1 cellular context compared by ENCODE assay signal in the genomic region with DNA sequence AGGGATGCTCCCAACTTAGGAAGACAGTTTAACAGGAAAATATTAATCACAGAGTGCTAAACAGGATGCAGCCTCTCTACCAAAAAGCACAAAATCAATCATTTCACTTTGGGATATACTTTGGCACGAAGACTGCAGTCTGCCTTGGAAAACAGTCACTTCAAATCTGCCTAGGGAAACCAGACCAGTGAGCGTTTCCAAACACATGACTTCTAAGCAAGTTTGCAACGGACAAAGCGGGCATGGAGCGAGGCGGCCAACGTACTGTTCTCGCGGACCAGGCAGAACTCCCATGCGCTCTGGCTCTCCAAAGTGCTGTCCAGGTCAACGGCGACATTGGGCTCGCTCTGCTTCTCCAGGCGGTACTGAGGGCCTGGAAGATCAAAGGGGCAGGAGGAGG.
TF ChIP-seq lines count a peak whose summit lies in the region.

No MANE protein-coding gene starts in this region.

TF ChIP-seq in IMR-90, 13 proteins besides CTCF, POLR2A, EP300 and RAD21:
- no peak for TF ChIP-seq MAFK (IDR thresholded peaks at IDR 0.05; ENCODE audit: low read depth, low read length)
- no peak for TF ChIP-seq MAZ (IDR thresholded peaks at IDR 0.05; ENCODE audit: borderline replicate concordance, low read depth, low read length)
- no peak for TF ChIP-seq CHD1 (IDR thresholded peaks at IDR 0.05; ENCODE audit: low read depth, low read length)
- no peak for TF ChIP-seq RFX5 (IDR thresholded peaks at IDR 0.05; ENCODE audit: low read depth, low read length)
- no peak for TF ChIP-seq CEBPB (IDR thresholded peaks at IDR 0.05; ENCODE audit: low read depth, low read length)
- TF ChIP-seq, protein P1, sequence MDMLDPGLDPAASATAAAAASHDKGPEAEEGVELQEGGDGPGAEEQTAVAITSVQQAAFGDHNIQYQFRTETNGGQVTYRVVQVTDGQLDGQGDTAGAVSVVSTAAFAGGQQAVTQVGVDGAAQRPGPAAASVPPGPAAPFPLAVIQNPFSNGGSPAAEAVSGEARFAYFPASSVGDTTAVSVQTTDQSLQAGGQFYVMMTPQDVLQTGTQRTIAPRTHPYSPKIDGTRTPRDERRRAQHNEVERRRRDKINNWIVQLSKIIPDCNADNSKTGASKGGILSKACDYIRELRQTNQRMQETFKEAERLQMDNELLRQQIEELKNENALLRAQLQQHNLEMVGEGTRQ (IDR thresholded peaks at IDR 0.05; ENCODE audit: low read depth, low read length): no peak
- TF ChIP-seq NFE2L2 (IDR thresholded peaks at IDR 0.05; ENCODE audit: low read depth, low read length): no peak
- TF ChIP-seq MXI1 (IDR thresholded peaks at IDR 0.05; ENCODE audit: borderline replicate concordance, low read depth, low read length): no peak
- TF ChIP-seq RCOR1 (IDR thresholded peaks at IDR 0.05; ENCODE audit: insufficient replicate concordance, low read length): no peak
- TF ChIP-seq FOS (IDR thresholded peaks at IDR 0.05; ENCODE audit: low read depth, low read length): no peak
- TF ChIP-seq SMC3 (IDR thresholded peaks at IDR 0.05; ENCODE audit: low read depth, low read length): no peak
- no peak for TF ChIP-seq BHLHE40 (IDR thresholded peaks at IDR 0.05; ENCODE audit: low read depth, low read length)
- TF ChIP-seq, protein P2, sequence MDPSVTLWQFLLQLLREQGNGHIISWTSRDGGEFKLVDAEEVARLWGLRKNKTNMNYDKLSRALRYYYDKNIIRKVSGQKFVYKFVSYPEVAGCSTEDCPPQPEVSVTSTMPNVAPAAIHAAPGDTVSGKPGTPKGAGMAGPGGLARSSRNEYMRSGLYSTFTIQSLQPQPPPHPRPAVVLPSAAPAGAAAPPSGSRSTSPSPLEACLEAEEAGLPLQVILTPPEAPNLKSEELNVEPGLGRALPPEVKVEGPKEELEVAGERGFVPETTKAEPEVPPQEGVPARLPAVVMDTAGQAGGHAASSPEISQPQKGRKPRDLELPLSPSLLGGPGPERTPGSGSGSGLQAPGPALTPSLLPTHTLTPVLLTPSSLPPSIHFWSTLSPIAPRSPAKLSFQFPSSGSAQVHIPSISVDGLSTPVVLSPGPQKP (IDR thresholded peaks at IDR 0.05; ENCODE audit: borderline replicate concordance, low read depth, low read length): no peak
TF ChIP-seq in IMR-90: peak in this region for 0.
